In the genomic region with DNA sequence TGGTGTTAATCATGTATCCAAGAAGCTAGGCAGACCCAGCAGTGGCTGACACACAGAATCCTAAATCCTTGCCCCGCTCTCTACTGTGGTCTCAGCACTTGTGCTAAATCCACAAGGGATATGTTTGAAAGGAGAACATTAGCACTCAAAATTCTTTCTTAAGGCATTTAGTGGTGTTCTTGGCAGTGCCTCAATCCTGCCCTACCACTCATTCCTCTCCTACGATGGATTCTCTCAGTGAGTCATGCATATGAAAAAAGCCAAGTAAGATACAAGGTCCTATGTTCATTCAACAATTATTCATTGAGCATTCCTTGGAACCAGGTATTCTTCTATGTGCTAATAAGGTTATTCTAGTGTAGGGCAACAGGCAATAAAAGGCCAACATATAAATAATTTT, we compare ENCODE assay signal across 16 cellular contexts. TPM values are rescaled to one million over a fixed set of nuclear protein-coding genes. Genes with fewer than 3 reads are reported as not detected.
DNase-seq lines count a peak whose midpoint lies in the region; ATAC-seq and TF ChIP-seq lines count a peak whose summit lies in the region.
"Had no signal": no experiment of that assay in that cellular context is flagged by ENCODE, and none has a peak within 500 bp of the region (broad histone marks: within the 10 kb centered on the region; RNA-seq: fewer than 3 reads in every experiment).

No MANE protein-coding gene starts in this region.

- H3K9me3 Mint-ChIP-seq in activated CD4-positive, alpha-beta T cell treated with anti-CD3 and anti-CD28 coated beads for 36 hours (ENCODE audit: low read depth) = no peaks in the 10 kb centered on the region
- H3K9me3 Mint-ChIP-seq: activated naive CD4-positive, alpha-beta T cell treated with anti-CD3 and anti-CD28 coated beads, Interleukin-2, amount 10 ng/mL, durations not matched to agents 7 days and 5 days had no signal

- peaks cover 39% of the 10 kb centered on the region for H3K4me1 ChIP-seq in left ventricle myocardium inferior

- H3K27me3 ChIP-seq in BJ (ENCODE audit: control insufficient read depth, insufficient read depth, low read length) = no peaks in the 10 kb centered on the region
- no peaks in the 10 kb centered on the region for H3K27me3 ChIP-seq in left ventricle myocardium inferior (ENCODE audit: low read depth)
- H3K27me3 ChIP-seq: BLaER1 treated with 17β-estradiol and CSF1 and Interleukin-3, amounts not matched to agents 10 nM and 100 nM had no signal

- H3K27ac Mint-ChIP-seq in activated CD4-positive, alpha-beta T cell treated with anti-CD3 and anti-CD28 coated beads for 36 hours = no peak overlapping the region
- H3K27ac Mint-ChIP-seq: activated naive CD4-positive, alpha-beta T cell treated with anti-CD3 and anti-CD28 coated beads, Interleukin-2, amount 10 ng/mL, durations not matched to agents 7 days and 5 days had no signal

- H3K27me3 Mint-ChIP-seq in activated CD4-positive, alpha-beta T cell treated with anti-CD3 and anti-CD28 coated beads for 36 hours = no peaks in the 10 kb centered on the region
- H3K27me3 Mint-ChIP-seq: activated naive CD4-positive, alpha-beta T cell treated with anti-CD3 and anti-CD28 coated beads, Interleukin-2, amount 10 ng/mL, durations not matched to agents 7 days and 5 days had no signal

- H3K36me3 ChIP-seq in BJ (ENCODE audit: control insufficient read depth, insufficient read depth, low read length) (no peaks in the 10 kb centered on the region), left ventricle myocardium inferior (no peaks in the 10 kb centered on the region)
- H3K36me3 ChIP-seq: thoracic aorta, WERI-Rb-1 had no signal

- no peak overlapping the region for H3K4me3 Mint-ChIP-seq in activated CD4-positive, alpha-beta T cell treated with anti-CD3 and anti-CD28 coated beads for 36 hours
- H3K4me3 Mint-ChIP-seq: activated naive CD4-positive, alpha-beta T cell treated with anti-CD3 and anti-CD28 coated beads, Interleukin-2, amount 10 ng/mL, durations not matched to agents 7 days and 5 days had no signal

- ATAC-seq in activated CD4-positive, alpha-beta T cell treated with anti-CD3 and anti-CD28 coated beads for 36 hours = no peak

- no peaks in the 10 kb centered on the region for H3K9me3 ChIP-seq in left ventricle myocardium inferior (replicated peaks)
- H3K9me3 ChIP-seq: psoas muscle, thoracic aorta had no signal

- intact Hi-C loops in activated CD4-positive, alpha-beta T cell treated with anti-CD3 and anti-CD28 coated beads for 36 hours (cut with DNase I, micrococcal nuclease) = no loop called here
- intact Hi-C loops in left ventricle myocardium inferior (cut with micrococcal nuclease) = no loop called here

- H3K4me3 ChIP-seq in BJ (ENCODE audit: low read depth, low read length) = no peak overlapping the region
- H3K4me3 ChIP-seq in left ventricle myocardium inferior = no peak overlapping the region
- H3K4me3 ChIP-seq: BLaER1 treated with 17β-estradiol and CSF1 and Interleukin-3, amounts not matched to agents 10 nM and 100 nM; psoas muscle; thoracic aorta had no signal

- CTCF ChIA-PET in BJ (lab: Yijun Ruan, JAX) = interaction anchor here (0.9 kb wide), 1 partner anchor 41 kb away, joined by 3 read pairs; no protein-coding TSS in a partner anchor
- CTCF ChIA-PET in activated CD4-positive, alpha-beta T cell treated with anti-CD3 and anti-CD28 coated beads for 36 hours (lab: Charles Lee) = no interaction called here

- DNase-seq in BJ (ENCODE audit: low read depth) (peak; percentile 54), RPMI7951 (ENCODE audit: low read depth) (peak; percentile 29), epithelial cell of prostate (ENCODE audit: low read depth, low spot score) (peak; percentile 12), myocyte (ENCODE audit: low read depth) (peak; percentile 65), NCI-H774 (lab: John Stamatoyannopoulos, UW) (no peak), left ventricle myocardium inferior (no peak)
- DNase-seq in activated CD4-positive, alpha-beta T cell treated with anti-CD3 and anti-CD28 coated beads for 36 hours = no peak
- no peak for DNase-seq in stimulated activated CD8-positive, alpha-beta memory T cell treated with anti-CD3 and anti-CD28 coated beads, Interleukin-4, amount 100 ng/mL, for 48 hours
- DNase-seq: activated CD8-positive, alpha-beta memory T cell treated with anti-CD3 and anti-CD28 coated beads, Interleukin-2, amount 50 U/mL, for 4 hours; activated naive CD4-positive, alpha-beta T cell treated with anti-CD3 and anti-CD28 coated beads, Interleukin-2, amount 10 ng/mL, durations not matched to agents 7 days and 5 days; DMS53; NCI-H345; psoas muscle; WERI-Rb-1 had no signal

- peaks cover 7% of the 10 kb centered on the region for H3K4me1 Mint-ChIP-seq in activated CD4-positive, alpha-beta T cell treated with anti-CD3 and anti-CD28 coated beads for 36 hours
- H3K4me1 Mint-ChIP-seq: activated naive CD4-positive, alpha-beta T cell treated with anti-CD3 and anti-CD28 coated beads, Interleukin-2, amount 10 ng/mL, durations not matched to agents 7 days and 5 days had no signal

- TF ChIP-seq CTCF in BJ (IDR thresholded peaks at IDR 0.05; ENCODE audit: insufficient read depth, low read depth, low read length) (no peak), left ventricle myocardium inferior (IDR thresholded peaks at IDR 0.05; ENCODE audit: borderline replicate concordance) (no peak)

- no peak overlapping the region for H3K27ac ChIP-seq in epithelial cell of prostate
- H3K27ac ChIP-seq in left ventricle myocardium inferior (replicated peaks) = no peak overlapping the region
- H3K27ac ChIP-seq: BLaER1 treated with 17β-estradiol and CSF1 and Interleukin-3, amounts not matched to agents 10 nM and 100 nM; thoracic aorta; WERI-Rb-1 had no signal

- H3K36me3 Mint-ChIP-seq in activated CD4-positive, alpha-beta T cell treated with anti-CD3 and anti-CD28 coated beads for 36 hours (ENCODE audit: low read depth) = peaks cover 16% of the 10 kb centered on the region

- POLR2A ChIA-PET in BJ (lab: Charles Lee) = no interaction called here
- POLR2A ChIA-PET in activated CD4-positive, alpha-beta T cell treated with anti-CD3 and anti-CD28 coated beads for 36 hours (lab: Charles Lee) = no interaction called here

RNA-seq across cellular contexts. Expression of a gene that starts 31.2 kb away (rescaled TPM):
- 9.9 and 14.4 TPM in 2 replicates for polyA plus RNA-seq in BJ (2011; rRNA removed)
- polyA minus RNA-seq in BJ (2011; rRNA and poly(A)+ RNA removed) = 5.9 and 8.6 TPM in 2 replicates
- 14.0 and 20.7 TPM in 2 replicates for total RNA-seq in RPMI7951 (2014; rRNA removed; shearing (Covaris generic))
- 14.6 and 22.4 TPM in 2 replicates for total RNA-seq in myocyte
- 12.6 TPM for polyA plus RNA-seq in myocyte (2012)
- total RNA-seq in activated CD4-positive, alpha-beta T cell treated with anti-CD3 and anti-CD28 coated beads for 36 hours = 10 to 100 TPM; 34.4 to 35.0 TPM
- 19.2 TPM for total RNA-seq in left ventricle myocardium inferior

RNA-seq across cellular contexts. Expression of a gene that starts 31.4 kb away (rescaled TPM):
- 449 and 654 TPM in 2 replicates for polyA plus RNA-seq in BJ (2011; rRNA removed)
- polyA minus RNA-seq in BJ (2011; rRNA and poly(A)+ RNA removed) = 282 and 375 TPM in 2 replicates
- total RNA-seq in RPMI7951 (2014; rRNA removed; shearing (Covaris generic)) = 226 and 231 TPM in 2 replicates
- total RNA-seq in myocyte (139 and 165 TPM in 2 replicates), left ventricle myocardium inferior (192 TPM)
- polyA plus RNA-seq in myocyte (2012) = 273 TPM
- total RNA-seq in activated CD4-positive, alpha-beta T cell treated with anti-CD3 and anti-CD28 coated beads for 36 hours = 10 to 100 TPM; 85.6 to 89.0 TPM

RNA-seq across cellular contexts. Expression of a gene that starts 39.8 kb away (rescaled TPM):
- 158 and 205 TPM in 2 replicates for polyA plus RNA-seq in BJ (2011; rRNA removed)
- polyA minus RNA-seq in BJ (2011; rRNA and poly(A)+ RNA removed) = 98.3 and 126 TPM in 2 replicates
- 44.5 and 81.9 TPM in 2 replicates for total RNA-seq in RPMI7951 (2014; rRNA removed; shearing (Covaris generic))
- 84.2 and 145 TPM in 2 replicates for total RNA-seq in myocyte
- 293 TPM for polyA plus RNA-seq in myocyte (2012)
- 100 to 1,000 TPM; 133 to 152 TPM for total RNA-seq in activated CD4-positive, alpha-beta T cell treated with anti-CD3 and anti-CD28 coated beads for 36 hours
- 106 TPM for total RNA-seq in left ventricle myocardium inferior

RNA-seq across cellular contexts. Expression of a gene that starts 47.0 kb away (rescaled TPM):
- polyA plus RNA-seq in BJ (2011; rRNA removed) = 69.7 and 77.6 TPM in 2 replicates
- 48.0 and 60.2 TPM in 2 replicates for polyA minus RNA-seq in BJ (2011; rRNA and poly(A)+ RNA removed)
- 20.3 and 22.6 TPM in 2 replicates for total RNA-seq in RPMI7951 (2014; rRNA removed; shearing (Covaris generic))
- total RNA-seq in myocyte (55.4 and 60.0 TPM in 2 replicates), left ventricle myocardium inferior (84.2 TPM)
- 111 TPM for polyA plus RNA-seq in myocyte (2012)
- total RNA-seq in activated CD4-positive, alpha-beta T cell treated with anti-CD3 and anti-CD28 coated beads for 36 hours = 10 to 100 TPM; 38.1 to 47.9 TPM

Comparison
In these comparisons a context has a peak if more than half of its experiments do, and no peak if none do; other contexts are left out.
1. DNase-seq: peak in BJ (single experiment), RPMI7951 (single experiment), epithelial cell of prostate (single experiment) and myocyte (single experiment); none in activated CD4-positive, alpha-beta T cell treated with anti-CD3 and anti-CD28 coated beads for 36 hours (single experiment), NCI-H774 (single experiment), stimulated activated CD8-positive, alpha-beta memory T cell treated with anti-CD3 and anti-CD28 coated beads, Interleukin-4, amount 100 ng/mL, for 48 hours (single experiment) and left ventricle myocardium inferior (single experiment).